19 cellular contexts compared by ENCODE assay signal in the genomic region with DNA sequence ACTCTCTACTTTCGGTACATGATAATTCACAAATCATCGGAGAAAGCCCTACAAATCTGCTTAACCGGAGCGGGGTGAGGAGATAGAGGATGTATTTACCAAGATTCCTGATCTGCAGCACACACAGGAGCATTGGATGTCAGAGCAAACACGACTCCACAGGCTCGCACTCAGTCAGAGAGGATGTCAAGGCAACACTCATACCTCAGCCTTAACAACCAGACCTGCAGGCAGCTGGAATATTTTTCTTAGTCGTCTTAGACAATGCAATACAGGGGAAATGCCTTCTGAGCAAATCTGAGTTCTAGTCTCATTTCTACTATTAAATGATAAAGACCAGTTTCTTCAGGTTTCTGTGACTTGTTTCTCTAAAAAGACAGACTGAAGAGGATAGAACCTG.
A peak's percentile ranks its signal among the peaks of the same experiment; 100 is the strongest.
DNase-seq lines count a peak whose midpoint lies in the region; ATAC-seq, FAIRE-seq and TF ChIP-seq lines count a peak whose summit lies in the region.
"Had no signal": no experiment of that assay in that cellular context is flagged by ENCODE, and none has a peak within 500 bp of the region (broad histone marks: within the 10 kb centered on the region; RNA-seq: fewer than 3 reads in every experiment).

No MANE protein-coding gene starts in this region.

- H3K56ac ChIP-seq in H1 (replicated peaks; ENCODE audit: insufficient read length, low read depth, low read length), result no peak overlapping the region

- peak; percentile 53; the same call in 1 of the 2 replicates for ATAC-seq in PC-3
- ATAC-seq: HepG2 had no signal

- POLR2A ChIA-PET in PC-3 (lab: Charles Lee; ENCODE audit: unreplicated experiment), result no interaction called here
- POLR2A ChIA-PET in H1 (lab: Charles Lee; ENCODE audit: partially characterized antibody), result no interaction called here

- WGBS in H1 (ENCODE audit: extremely low coverage in 1 of 2, insufficient coverage in 1 of 2, insufficient read length in 1 of 2, insufficient replicate concordance in 2 of 2, low coverage in 1 of 2, low lambda C conversion rate in 2 of 2, missing lambda C conversion rate in 1 of 2), 2 experiments, result 89% methylated on average over 7 of the region's 7 CpGs; no CpG with 5 or more reads in 1 of the 2 experiments

- no peaks in the 10 kb centered on the region for H3K79me1 ChIP-seq in H1 (ENCODE audit: low read depth, low read length)

- no peaks in the 10 kb centered on the region for H4K20me1 ChIP-seq in PC-3 (ENCODE audit: low read length)
- H4K20me1 ChIP-seq in H1 (replicated peaks in 1 of 2; ENCODE audit: control insufficient read depth in 1 of 2, insufficient read depth in 2 of 2, low read length in 2 of 2), result no peaks in the 10 kb centered on the region
- H4K20me1 ChIP-seq: BLaER1 treated with 17β-estradiol and CSF1 and Interleukin-3, amounts not matched to agents 10 nM and 100 nM had no signal

- H3K4me3 ChIP-seq in PC-3 (ENCODE audit: low read length) (no peak overlapping the region), H1 (ENCODE audit: extremely low read depth in 1 of 4, insufficient read depth in 2 of 4, low read depth in 3 of 4, low read length in 4 of 4) (no peak overlapping the region)
- H3K4me3 ChIP-seq: BLaER1 treated with 17β-estradiol and CSF1 and Interleukin-3, amounts not matched to agents 10 nM and 100 nM had no signal

- H3K27me3 ChIP-seq in PC-3 (ENCODE audit: low read length) (no peaks in the 10 kb centered on the region), H1 (replicated peaks in 1 of 4; ENCODE audit: control insufficient read depth in 3 of 4, extremely low read depth in 1 of 4, insufficient read depth in 3 of 4, low read length in 3 of 4) (no peaks in the 10 kb centered on the region)
- H3K27me3 ChIP-seq: BLaER1 treated with 17β-estradiol and CSF1 and Interleukin-3, amounts not matched to agents 10 nM and 100 nM had no signal

- H3K27ac ChIP-seq in PC-3 (ENCODE audit: low read length), result no peak overlapping the region
- no peak overlapping the region for H3K27ac ChIP-seq in H1 (ENCODE audit: low read depth, low read length)
- H3K27ac ChIP-seq: BLaER1 treated with 17β-estradiol and CSF1 and Interleukin-3, amounts not matched to agents 10 nM and 100 nM had no signal

- DNase-seq in NCI-H82 (lab: John Stamatoyannopoulos, UW) (peak; percentile 43), NCI-H82 treated with DMSO at 0.1 percent for 48 hours (lab: John Stamatoyannopoulos, UW; ENCODE audit: unreplicated experiment) (no peak), PC-3 (no peak), H1 (ENCODE audit: low read depth in 1 of 2, low spot score in 2 of 2) (no peak), NCI-H128 (lab: John Stamatoyannopoulos, UW; ENCODE audit: unreplicated experiment) (no peak), EL (no peak), NCI-H2196 treated with DMSO at 0.1 percent for 48 hours (lab: John Stamatoyannopoulos, UW; ENCODE audit: unreplicated experiment) (no peak)
- DNase-seq: 8988T; ACHN; CD4-positive, CD25-positive, alpha-beta regulatory T cell; DMS 273 treated with DMSO at 0.1 percent for 48 hours; DMS79 treated with DMSO at 0.1 percent for 48 hours; GDM1; HCEC 1CT; HFFc6 had no signal

- TF ChIP-seq RAD21 in H1 (IDR thresholded peaks at IDR 0.05 in 1 of 2, conservative IDR thresholded peaks at IDR 0.05 in 1 of 2; ENCODE audit: low read depth in 2 of 2, low read length in 2 of 2), result no peak

- H3K4me2 ChIP-seq in PC-3 (ENCODE audit: low read length), result no peak overlapping the region
- H3K4me2 ChIP-seq in H1 (ENCODE audit: insufficient read depth in 1 of 2, low read depth in 2 of 2, low read length in 2 of 2), result no peak overlapping the region

- H3K4me1 ChIP-seq in PC-3 (ENCODE audit: insufficient read depth, low read length) (no peaks in the 10 kb centered on the region), H1 (replicated peaks in 1 of 4; ENCODE audit: control insufficient read depth in 3 of 4, insufficient read depth in 4 of 4, low read length in 3 of 4) (no peaks in the 10 kb centered on the region)

- H3K9ac ChIP-seq in PC-3 (ENCODE audit: low read length) (no peak overlapping the region), H1 (replicated peaks in 1 of 4; ENCODE audit: extremely low read depth in 1 of 4, low read depth in 3 of 4, low read length in 3 of 4) (no peak overlapping the region)
- H3K9ac ChIP-seq: BLaER1 treated with 17β-estradiol and CSF1 and Interleukin-3, amounts not matched to agents 10 nM and 100 nM had no signal

- H3K79me2 ChIP-seq in PC-3 (ENCODE audit: low read length), result no peaks in the 10 kb centered on the region
- H3K79me2 ChIP-seq in H1 (ENCODE audit: control insufficient read depth in 1 of 2, insufficient read depth in 2 of 2, low read length in 2 of 2), result no peaks in the 10 kb centered on the region

- no peak for FAIRE-seq in H1 (lab: Jason Lieb, UNC)
- FAIRE-seq: GM19239, HepG2, HTR-8/SVneo had no signal

- no peaks in the 10 kb centered on the region for H3K9me3 ChIP-seq in PC-3 (ENCODE audit: low read length)
- no peaks in the 10 kb centered on the region for H3K9me3 ChIP-seq in H1 (ENCODE audit: insufficient read depth in 2 of 2, low read depth in 1 of 2, low read length in 1 of 2)

- H3K14ac ChIP-seq in H1 (ENCODE audit: insufficient read length), result no peak overlapping the region

- no peak overlapping the region for H4K8ac ChIP-seq in H1 (ENCODE audit: extremely low read depth, insufficient read depth, low read length)

- no peak overlapping the region for H2BK12ac ChIP-seq in H1 (ENCODE audit: low read depth, low read length)

- H3F3A ChIP-seq in PC-3 (ENCODE audit: low read length, unreplicated experiment), result no peaks in the 10 kb centered on the region

- H2AFZ ChIP-seq in PC-3 (ENCODE audit: low read length), result no peak overlapping the region
- H2AFZ ChIP-seq in H1 (ENCODE audit: low read length), result peak overlapping the region; percentile 60

- H3K9me2 ChIP-seq in PC-3 (replicated peaks; ENCODE audit: low read length), result no peaks in the 10 kb centered on the region

- no peak overlapping the region for H3K23ac ChIP-seq in H1 (ENCODE audit: insufficient read length)

- TF ChIP-seq CTCF in PC-3 (conservative IDR thresholded peaks at IDR 0.05; ENCODE audit: low read depth, low read length) (no peak), H1 (IDR thresholded peaks at IDR 0.05; ENCODE audit: control extremely low read depth in 1 of 3, insufficient read depth in 1 of 3, low read depth in 1 of 3, low read length in 3 of 3) (no peak)

- H3K18ac ChIP-seq in H1 (ENCODE audit: extremely low read depth, low read length), result no peak overlapping the region

- CTCF ChIA-PET in PC-3 (lab: Charles Lee), result interaction anchor here (0.6 kb wide), 1 partner anchor 926 kb away, joined by 3 read pairs; no protein-coding TSS in a partner anchor
- CTCF ChIA-PET in H1 (lab: Charles Lee; ENCODE audit: partially characterized antibody), result no interaction called here

- intact Hi-C loops in PC-3 (cut with micrococcal nuclease), result no loop called here

- H2BK20ac ChIP-seq in H1 (ENCODE audit: low read length), result no peak overlapping the region

- no peak overlapping the region for H2AK5ac ChIP-seq in H1 (ENCODE audit: low read depth, low read length)

- no peak overlapping the region for H3K4ac ChIP-seq in H1 (replicated peaks; ENCODE audit: insufficient read length, low read depth, low read length)

- H4K5ac ChIP-seq in H1 (ENCODE audit: insufficient read length, low read depth, low read length), result no peak overlapping the region

- no peak overlapping the region for H2BK5ac ChIP-seq in H1 (ENCODE audit: low read depth, low read length)

- peaks cover 2% of the 10 kb centered on the region; the same call in 1 of the 2 replicates for H3K23me2 ChIP-seq in H1 (ENCODE audit: low read depth, low read length)

- no peak overlapping the region for H4K91ac ChIP-seq in H1 (replicated peaks; ENCODE audit: insufficient read length, low read length)

- H2BK15ac ChIP-seq in H1 (ENCODE audit: low read length), result no peak overlapping the region

- no TSS peak for BruUV-seq in PC-3 (replicated peaks; lab: Mats Ljungman, UMichigan)

- no peak for TF ChIP-seq EP300 in H1 (IDR thresholded peaks at IDR 0.05; ENCODE audit: borderline replicate concordance in 1 of 2, low read depth in 2 of 2, low read length in 2 of 2)

- no peak for TF ChIP-seq POLR2A in H1 (IDR thresholded peaks at IDR 0.05; ENCODE audit: control extremely low read depth in 1 of 2, low read depth in 2 of 2, low read length in 2 of 2)

- H3K36me3 ChIP-seq in PC-3 (ENCODE audit: low read depth, low read length) (no peaks in the 10 kb centered on the region), H1 (ENCODE audit: control insufficient read depth in 2 of 4, insufficient read depth in 4 of 4, low read length in 3 of 4) (no peaks in the 10 kb centered on the region)
- H3K36me3 ChIP-seq: BLaER1 treated with 17β-estradiol and CSF1 and Interleukin-3, amounts not matched to agents 10 nM and 100 nM had no signal

- H2BK120ac ChIP-seq in H1 (replicated peaks; ENCODE audit: low read depth, low read length), result no peak overlapping the region

TF ChIP-seq in H1, 55 proteins besides CTCF, POLR2A, EP300 and RAD21 (continues in another document):
- no peak for TF ChIP-seq YY1 (IDR thresholded peaks at IDR 0.05; ENCODE audit: low read depth, low read length)
- TF ChIP-seq SP2 (IDR thresholded peaks at IDR 0.05; ENCODE audit: low read length), result no peak
- TF ChIP-seq JUN (IDR thresholded peaks at IDR 0.05; ENCODE audit: low read depth, low read length), result no peak
- no peak for TF ChIP-seq JUND (IDR thresholded peaks at IDR 0.05; ENCODE audit: low read length)
- no peak for TF ChIP-seq ATF3 (IDR thresholded peaks at IDR 0.05; ENCODE audit: insufficient read depth, low read depth, low read length)
- no peak for TF ChIP-seq FOSL1 (IDR thresholded peaks at IDR 0.05; ENCODE audit: insufficient read depth, low read depth, low read length)
- no peak for TF ChIP-seq SP1 (IDR thresholded peaks at IDR 0.05; ENCODE audit: low read depth, low read length)
- no peak for TF ChIP-seq SRF (IDR thresholded peaks at IDR 0.05; ENCODE audit: low read depth, low read length)
- no peak for TF ChIP-seq POU5F1 (IDR thresholded peaks at IDR 0.05; ENCODE audit: low read depth, low read length)
- no peak for TF ChIP-seq MAFK (IDR thresholded peaks at IDR 0.05; ENCODE audit: low read depth, low read length)
- TF ChIP-seq HDAC6 (IDR thresholded peaks at IDR 0.05; ENCODE audit: low read depth, low read length), result no peak
- no peak for TF ChIP-seq SIN3A (conservative IDR thresholded peaks at IDR 0.05 in 1 of 2, IDR thresholded peaks at IDR 0.05 in 1 of 2; ENCODE audit: low read depth in 1 of 2, low read length in 2 of 2)
